In the genomic region with DNA sequence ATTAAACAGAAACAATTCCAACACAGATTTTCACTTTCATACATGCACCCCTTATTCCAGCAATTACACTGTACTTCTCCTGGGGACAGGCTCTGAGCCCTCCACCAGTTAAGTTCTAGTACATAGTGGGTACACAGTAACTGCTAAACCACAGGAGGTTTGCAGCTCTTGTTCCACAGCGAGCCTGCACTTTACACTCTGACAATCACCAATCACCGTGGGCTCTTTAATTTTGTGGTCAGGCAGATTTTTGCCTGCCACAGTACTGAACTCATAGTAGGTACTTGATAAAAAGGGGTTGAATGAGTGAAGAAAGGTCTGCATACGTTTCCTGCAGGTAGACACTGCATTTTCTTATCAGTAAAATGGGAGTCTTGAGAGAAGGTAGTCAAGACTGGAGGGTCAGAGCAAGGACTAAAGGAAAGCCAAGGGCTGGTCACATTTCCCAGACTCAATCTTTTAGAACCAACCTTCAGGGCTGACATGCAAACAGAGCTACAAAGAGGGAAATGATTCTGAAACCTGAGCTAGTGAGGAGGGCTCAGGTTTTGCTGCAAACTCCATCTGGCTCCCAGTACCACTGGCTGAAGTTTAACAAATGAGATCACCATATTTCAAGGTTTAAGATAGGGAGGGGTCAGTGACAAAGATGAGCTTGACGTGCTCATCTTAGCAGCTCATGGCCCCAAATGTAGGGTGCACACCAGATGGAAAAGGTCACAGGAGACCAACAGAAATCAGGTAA, we compare ENCODE assay signal across 10 cellular contexts.
A peak's percentile ranks its signal among the peaks of the same experiment; 100 is the strongest.
DNase-seq lines count a peak whose midpoint lies in the region; ATAC-seq lines count a peak whose summit lies in the region.
"Had no signal": no experiment of that assay in that cellular context is flagged by ENCODE, and none has a peak within 500 bp of the region (broad histone marks: within the 10 kb centered on the region; RNA-seq: fewer than 3 reads in every experiment).

No MANE protein-coding gene starts in this region.

- ATAC-seq in GM18498 (IDR thresholded peaks at IDR 0.05; ENCODE audit: unreplicated experiment) (peak; percentile 80), GM19468 (IDR thresholded peaks at IDR 0.05; ENCODE audit: extremely low read depth, unreplicated experiment) (peak; percentile 50), HG03039 (IDR thresholded peaks at IDR 0.05; ENCODE audit: unreplicated experiment) (peak; percentile 55)

- DNase-seq in NCI-H82 treated with DMSO at 0.1 percent for 48 hours (lab: John Stamatoyannopoulos, UW; ENCODE audit: unreplicated experiment) (peak; percentile 55), UCSD-AML1 (lab: John Stamatoyannopoulos, UW; ENCODE audit: unreplicated experiment) (no peak), NCI-H2196 treated with DMSO at 0.1 percent for 48 hours (lab: John Stamatoyannopoulos, UW; ENCODE audit: unreplicated experiment) (no peak)
- DNase-seq in activated effector memory CD4-positive, alpha-beta T cell treated with anti-CD3 and anti-CD28 coated beads, Interleukin-2, amount 50 U/mL, for 16 hours: no peak
- DNase-seq in activated CD4-positive, alpha-beta T cell treated with anti-CD3 and anti-CD28 coated beads, Interleukin-2, amount 50 U/mL, for 1 hour: no peak
- DNase-seq: left ventricle myocardium inferior, NCI-H2029 treated with DMSO at 0.1 percent for 48 hours had no signal
